ENCODE assay signal across 17 cellular contexts in the genomic region with DNA sequence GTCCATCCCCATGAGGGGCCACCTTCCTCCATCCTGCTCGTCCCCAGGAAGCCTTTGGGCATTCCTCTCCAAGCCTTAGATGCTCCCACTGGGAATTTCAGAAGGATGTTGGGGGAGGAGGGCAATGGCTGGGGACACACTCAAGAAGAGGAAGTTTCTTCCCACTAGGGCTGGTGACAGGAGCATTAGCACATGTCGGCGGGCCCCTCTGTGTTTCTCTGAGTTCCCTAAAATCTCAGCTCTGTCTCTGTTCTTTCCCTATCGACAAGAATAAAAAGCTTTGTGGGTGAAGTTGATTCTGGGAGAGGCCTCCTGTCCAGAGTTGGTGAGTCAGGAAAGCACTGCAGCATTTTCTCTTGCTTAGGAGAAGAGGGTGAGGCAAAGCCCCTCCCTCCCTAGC. TPM values are rescaled to one million over a fixed set of nuclear protein-coding genes. Genes with fewer than 3 reads are reported as not detected.
"Had no signal": no experiment of that assay in that cellular context is flagged by ENCODE, and none has a peak within 500 bp of the region (broad histone marks: within the 10 kb centered on the region; RNA-seq: fewer than 3 reads in every experiment).

No MANE protein-coding gene starts in this region.

- ATAC-seq: natural killer cell treated with Interleukin-12 subunit alpha and Interleukin-12 subunit beta and Interleukin-15 and Interleukin-18, amount 100 ng/mL, for 72 hours had no signal

- H3K9me3 Mint-ChIP-seq: natural killer cell treated with Interleukin-12 subunit alpha and Interleukin-12 subunit beta and Interleukin-15 and Interleukin-18, amount 100 ng/mL, for 72 hours had no signal

- H3K27me3 Mint-ChIP-seq: natural killer cell treated with Interleukin-12 subunit alpha and Interleukin-12 subunit beta and Interleukin-15 and Interleukin-18, amount 100 ng/mL, for 72 hours had no signal

- DNase-seq: activated CD4-positive, CD25-positive, alpha-beta regulatory T cell treated with anti-CD3 and anti-CD28 coated beads, Interleukin-2, amount 50 U/mL, for 72 hours; activated naive CD4-positive, alpha-beta T cell treated with anti-CD3 and anti-CD28 coated beads, Interleukin-2, amount 50 U/mL, for 16 hours; activated T-cell treated with anti-CD3 and anti-CD28 coated beads for 4 hours; esophagus squamous epithelium; left ventricle myocardium inferior; mesendoderm; right lobe of liver; thyroid gland; uterus had no signal

- H3K36me3 Mint-ChIP-seq: natural killer cell treated with Interleukin-12 subunit alpha and Interleukin-12 subunit beta and Interleukin-15 and Interleukin-18, amount 100 ng/mL, for 72 hours had no signal

- H3K4me2 ChIP-seq: hepatocyte had no signal

- H3K27ac Mint-ChIP-seq: natural killer cell treated with Interleukin-12 subunit alpha and Interleukin-12 subunit beta and Interleukin-15 and Interleukin-18, amount 100 ng/mL, for 72 hours had no signal

- H3K4me1 ChIP-seq: prostate gland, right lobe of liver, thyroid gland had no signal

- H2AFZ ChIP-seq: hepatocyte had no signal

- H3K27me3 ChIP-seq: esophagus squamous epithelium, hepatocyte, right lobe of liver, thyroid gland, uterus had no signal

- H3K4me3 Mint-ChIP-seq: natural killer cell treated with Interleukin-12 subunit alpha and Interleukin-12 subunit beta and Interleukin-15 and Interleukin-18, amount 100 ng/mL, for 72 hours had no signal

- H3K9me3 ChIP-seq: esophagus squamous epithelium, left ventricle myocardium inferior, prostate gland, right lobe of liver, thyroid gland, uterus had no signal

- H3K36me3 ChIP-seq: uterus had no signal

- H3K4me3 ChIP-seq: esophagus squamous epithelium, hepatocyte, left ventricle myocardium inferior, prostate gland, right lobe of liver, thyroid gland, uterus had no signal

- H3K27ac ChIP-seq: hepatocyte, left ventricle myocardium inferior, prostate gland, right lobe of liver, thyroid gland, uterus had no signal

RNA-seq across cellular contexts. Expression of gene GP1BA, which starts 52.5 kb away (rescaled TPM):
- total RNA-seq: endothelial cell of umbilical vein, esophagus squamous epithelium, fibroblast of villous mesenchyme, glomerular endothelial cell, hepatocyte, omental fat pad, prostate gland, thyroid gland, uterus had no signal
- polyA plus RNA-seq: endothelial cell of umbilical vein, hepatocyte, keratinocyte had no signal
